ENCODE assay signal across 23 cellular contexts in the genomic region with DNA sequence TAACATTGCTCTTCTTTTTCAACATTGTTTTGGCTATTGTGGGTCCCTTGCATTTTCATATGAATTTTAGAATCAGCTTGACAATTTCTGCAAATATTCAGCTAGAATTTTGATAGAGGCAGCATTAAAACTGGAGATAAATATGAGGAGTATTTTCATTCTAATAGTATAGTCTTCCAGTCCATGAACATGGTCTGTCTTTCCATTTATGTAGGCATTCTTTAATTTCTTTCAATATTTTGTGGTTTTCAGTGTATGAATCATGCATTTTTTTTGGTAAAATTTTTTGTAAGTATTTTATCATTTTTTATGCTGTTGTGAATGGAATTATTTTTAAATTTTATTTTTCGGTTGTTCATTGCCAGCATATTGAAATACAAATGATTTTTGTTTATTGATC.
"Had no signal": no experiment of that assay in that cellular context is flagged by ENCODE, and none has a peak within 500 bp of the region (broad histone marks: within the 10 kb centered on the region; RNA-seq: fewer than 3 reads in every experiment).

No MANE protein-coding gene starts in this region.

- H3K27ac ChIP-seq: HL-60, KMS-11, SJSA1, SK-N-MC had no signal

- FAIRE-seq: HTR-8/SVneo, K562 had no signal

- H3K27me3 ChIP-seq: SJSA1 had no signal

- DNase-seq: Kasumi-1, NCI-H1092, NCI-H1105 treated with DMSO at 0.1 percent for 48 hours, NCI-H1417 treated with DMSO at 0.1 percent for 48 hours, NCI-H146, NCI-H1694 treated with DMSO at 0.1 percent for 48 hours, NCI-H1930, NCI-H2081, NCI-H2107, NCI-H2227 treated with DMSO at 0.1 percent for 48 hours, NCI-H510A, NCI-H524 treated with DMSO at 0.1 percent for 48 hours, NCI-H69, NCI-H774, Right ventricle myocardium superior, RPMI8226, SIG-M5 had no signal

- H3K4me3 ChIP-seq: K562, SJSA1, SK-N-MC had no signal

- H3K36me3 ChIP-seq: SJSA1 had no signal

- H3K4me1 ChIP-seq: SJSA1 had no signal

- H3K9me3 ChIP-seq: SJSA1 had no signal
